8 cellular contexts compared by ENCODE assay signal in genomic region chr17:75250009-75250471, GRCh38. TPM values are rescaled to one million over a fixed set of nuclear protein-coding genes. Genes with fewer than 3 reads are reported as not detected.
A peak's percentile ranks its signal among the peaks of the same experiment; 100 is the strongest.
DNase-seq lines count a peak whose midpoint lies in the region; ATAC-seq, FAIRE-seq and TF ChIP-seq lines count a peak whose summit lies in the region.

No MANE protein-coding gene starts in this region.

- no peak for FAIRE-seq in H54 (lab: Jason Lieb, UNC)

- DNase-seq in activated CD8-positive, alpha-beta memory T cell treated with anti-CD3 and anti-CD28 coated beads, Interleukin-2, amount 50 U/mL, for 48 hours, result peak; percentile 79
- DNase-seq in fibroblast of pulmonary artery (ENCODE audit: low read depth) (peak; percentile 55), Caco-2 (no peak), H54 (ENCODE audit: insufficient read length, low spot score) (no peak)
- peak; percentile 68 to 79 for DNase-seq in stimulated activated CD4-positive, alpha-beta T cell treated with anti-CD3 and anti-CD28 coated beads, Interleukin-1b, Interleukin-23, amount 100 ng/mL, for 4 hours (ENCODE audit: low read depth in 2 of 2)

- intact Hi-C loops in Caco-2 (cut with micrococcal nuclease; ENCODE audit: unreplicated experiment), result no loop called here

- no peaks in the 10 kb centered on the region for H3K9me3 Mint-ChIP-seq in Caco-2 (ENCODE audit: unreplicated experiment)

- CTCF ChIA-PET in Caco-2 (lab: Charles Lee), result interaction anchor here (1.1 kb wide), 1 partner anchor 21 kb away, joined by 3 read pairs; the partner anchor contains the start of gene MIF4GD

- peak overlapping the region; percentile 46 for H3K4me3 ChIP-seq in ACC112 (ENCODE audit: low read depth, low read length)
- H3K4me3 ChIP-seq in fibroblast of pulmonary artery (replicated peaks; ENCODE audit: low read depth, low read length), result no peak overlapping the region
- H3K4me3 ChIP-seq in Caco-2 (ENCODE audit: low read depth, low read length), result no peak overlapping the region

- H3K4me1 ChIP-seq in ACC112 (ENCODE audit: control insufficient read depth, insufficient read depth, low read length, unreplicated experiment), result peaks cover 12% of the 10 kb centered on the region
- H3K4me1 ChIP-seq in Caco-2, result no peaks in the 10 kb centered on the region

- no peaks in the 10 kb centered on the region for H3K9me3 ChIP-seq in Caco-2

- peaks cover 39% of the 10 kb centered on the region for H3K79me2 ChIP-seq in ACC112 (ENCODE audit: control insufficient read depth, insufficient read depth, low read length, unreplicated experiment)

- H3K36me3 ChIP-seq in ACC112 (ENCODE audit: insufficient read depth, low read length) (no peaks in the 10 kb centered on the region; the same call in 1 of the 2 replicates), Caco-2 (ENCODE audit: control insufficient read depth, insufficient read depth, low read length) (peaks cover 2% of the 10 kb centered on the region; the same call in 1 of the 2 replicates)

- peaks cover 22% of the 10 kb centered on the region for H3K4me1 Mint-ChIP-seq in Caco-2 (ENCODE audit: low read depth, unreplicated experiment)

- peaks cover 24% of the 10 kb centered on the region for H3K36me3 Mint-ChIP-seq in Caco-2 (ENCODE audit: insufficient read depth, unreplicated experiment)

- no TSS peak for BruUV-seq in Caco-2 (replicated peaks; lab: Mats Ljungman, UMichigan)

- H2AFZ ChIP-seq in ACC112 (ENCODE audit: low read length, unreplicated experiment), result no peak overlapping the region

- no peaks in the 10 kb centered on the region for H3K27me3 Mint-ChIP-seq in Caco-2 (ENCODE audit: insufficient read depth, unreplicated experiment)

- H3K4me3 Mint-ChIP-seq in Caco-2 (ENCODE audit: unreplicated experiment), result no peak overlapping the region

- H3K27me3 ChIP-seq in ACC112 (ENCODE audit: insufficient read depth, low read length) (no peaks in the 10 kb centered on the region), Caco-2 (replicated peaks; ENCODE audit: control insufficient read depth, insufficient read depth, low read length) (no peaks in the 10 kb centered on the region)

- no peak overlapping the region for H3K27ac Mint-ChIP-seq in Caco-2 (ENCODE audit: unreplicated experiment)

- POLR2A ChIA-PET in Caco-2 (lab: Charles Lee), result interaction anchor here (0.6 kb wide), 1 partner anchor 156 kb away, joined by 3 read pairs; the partner anchor contains the start of gene GRB2

- no peak for TF ChIP-seq CTCF in fibroblast of pulmonary artery (IDR thresholded peaks at IDR 0.05; ENCODE audit: low read length, missing control alignments)
- TF ChIP-seq CTCF in Caco-2 (IDR thresholded peaks at IDR 0.05; ENCODE audit: insufficient read depth in 1 of 2, low read depth in 1 of 2, low read length in 1 of 2, severe bottlenecking in 1 of 2, unreplicated experiment in 1 of 2), result no peak

- TF ChIP-seq POLR2A in H54 (IDR thresholded peaks at IDR 0.05; ENCODE audit: low read depth, low read length), result no peak

- peak overlapping the region; percentile 45 for H3K27ac ChIP-seq in ACC112 (ENCODE audit: low read depth, low read length)

- ATAC-seq in GM19438 (IDR thresholded peaks at IDR 0.05; ENCODE audit: low read depth, unreplicated experiment), result peak; percentile 87
- ATAC-seq in HG03558 (IDR thresholded peaks at IDR 0.05; ENCODE audit: extremely low read depth, unreplicated experiment), result peak; percentile 92

RNA-seq across cellular contexts. Expression of gene GGA3, which starts 11.4 kb away (rescaled TPM):
- total RNA-seq in Caco-2 (2022), result 90.2 and 94.4 TPM in 2 replicates

RNA-seq across cellular contexts. Expression of gene MRPS7, which starts 11.6 kb away (rescaled TPM):
- 123 and 125 TPM in 2 replicates for total RNA-seq in Caco-2 (2022)

RNA-seq across cellular contexts. Expression of gene MIF4GD, which starts 21.0 kb away (rescaled TPM):
- 27.0 and 27.3 TPM in 2 replicates for total RNA-seq in Caco-2 (2022)

RNA-seq across cellular contexts. Expression of gene SLC25A19, which starts 39.2 kb away (rescaled TPM):
- 29.8 and 33.6 TPM in 2 replicates for total RNA-seq in Caco-2 (2022)

RNA-seq across cellular contexts. Expression of gene NUP85, which starts 44.6 kb away (rescaled TPM):
- 119 and 142 TPM in 2 replicates for total RNA-seq in Caco-2 (2022)

Comparison
In these comparisons a context has a peak if more than half of its experiments do, and no peak if none do; other contexts are left out.
1. DNase-seq: peak in activated CD8-positive, alpha-beta memory T cell treated with anti-CD3 and anti-CD28 coated beads, Interleukin-2, amount 50 U/mL, for 48 hours (single experiment), fibroblast of pulmonary artery (single experiment) and stimulated activated CD4-positive, alpha-beta T cell treated with anti-CD3 and anti-CD28 coated beads, Interleukin-1b, Interleukin-23, amount 100 ng/mL, for 4 hours (2 of 2); none in Caco-2 (0 of 2) and H54 (single experiment).